In genomic region chr14:65949711-65950516, GRCh38 we compare ENCODE assay signal across 8 cellular contexts.
A peak's percentile ranks its signal among the peaks of the same experiment; 100 is the strongest.
DNase-seq lines count a peak whose midpoint lies in the region; ATAC-seq lines count a peak whose summit lies in the region.

No MANE protein-coding gene starts in this region.

- in situ Hi-C loops in ACHN (cut with HindIII; ENCODE audit: low pct_ligation_motif_present, low pct_unique_long_range_greater_than_20kb, low sequenced_read_pairs), result no loop called here

- no peaks in the 10 kb centered on the region for H3K9me3 Mint-ChIP-seq in activated CD8-positive, alpha-beta memory T cell treated with anti-CD3 and anti-CD28 coated beads, Interleukin-2, amount 10 ng/mL, durations not matched to agents 7 days and 5 days (ENCODE audit: low read depth)

- H3K4me1 ChIP-seq in right cardiac atrium (ENCODE audit: control insufficient read depth, insufficient read depth, low read length), result peaks cover 2% of the 10 kb centered on the region

- H3K27ac ChIP-seq in right cardiac atrium (ENCODE audit: low read length), result no peak overlapping the region

- peaks cover 39% of the 10 kb centered on the region for H3K4me1 Mint-ChIP-seq in activated CD8-positive, alpha-beta memory T cell treated with anti-CD3 and anti-CD28 coated beads, Interleukin-2, amount 10 ng/mL, durations not matched to agents 7 days and 5 days

- ATAC-seq in GM18870 (IDR thresholded peaks at IDR 0.05; ENCODE audit: unreplicated experiment) (peak; percentile 74), right cardiac atrium (peak; percentile 63 to 69)
- peak; percentile 87 for ATAC-seq in activated CD8-positive, alpha-beta memory T cell treated with anti-CD3 and anti-CD28 coated beads, Interleukin-2, amount 10 ng/mL, durations not matched to agents 7 days and 5 days

- intact Hi-C loops in right cardiac atrium (cut with DNase I), result loop anchor here in 2 of 4 donors (10.0 kb wide), 3 partner anchors 115 to 785 kb away; partner anchors contain the start of gene FUT8 (in 1 of the 2)

- peaks cover 13% of the 10 kb centered on the region for H3K36me3 Mint-ChIP-seq in activated CD8-positive, alpha-beta memory T cell treated with anti-CD3 and anti-CD28 coated beads, Interleukin-2, amount 10 ng/mL, durations not matched to agents 7 days and 5 days

- CTCF ChIA-PET in activated CD8-positive, alpha-beta memory T cell treated with anti-CD3 and anti-CD28 coated beads, Interleukin-2, amount 10 ng/mL, durations not matched to agents 7 days and 5 days (lab: Charles Lee), result interaction anchor here (0.5 to 5.1 kb wide), 10 partner anchors 9 to 1584 kb away, joined by 3 to 55 read pairs (median 4); no protein-coding TSS in a partner anchor

- WGBS in right cardiac atrium, result 48% methylated on average over 4 of the region's 4 CpGs

- H3K4me3 Mint-ChIP-seq in activated CD8-positive, alpha-beta memory T cell treated with anti-CD3 and anti-CD28 coated beads, Interleukin-2, amount 10 ng/mL, durations not matched to agents 7 days and 5 days, result no peak overlapping the region

- no peaks in the 10 kb centered on the region for H3K9me3 ChIP-seq in right cardiac atrium (ENCODE audit: control insufficient read depth, low read length)

- H3K27me3 Mint-ChIP-seq in activated CD8-positive, alpha-beta memory T cell treated with anti-CD3 and anti-CD28 coated beads, Interleukin-2, amount 10 ng/mL, durations not matched to agents 7 days and 5 days, result no peaks in the 10 kb centered on the region

- peak overlapping the region; percentile 92 for H3K27ac Mint-ChIP-seq in activated CD8-positive, alpha-beta memory T cell treated with anti-CD3 and anti-CD28 coated beads, Interleukin-2, amount 10 ng/mL, durations not matched to agents 7 days and 5 days

- no peaks in the 10 kb centered on the region for H3K27me3 ChIP-seq in right cardiac atrium (ENCODE audit: control insufficient read depth, insufficient read depth)

- no peak overlapping the region for H3K4me3 ChIP-seq in right cardiac atrium (ENCODE audit: low read length)

- peak; percentile 20 for DNase-seq in ACHN
- peak; percentile 66 for DNase-seq in LoVo (ENCODE audit: low spot score)
- peak; percentile 69 for DNase-seq in activated CD8-positive, alpha-beta memory T cell treated with anti-CD3 and anti-CD28 coated beads, Interleukin-2, amount 10 ng/mL, durations not matched to agents 7 days and 5 days
- DNase-seq in right cardiac atrium, result peak; percentile 36 to 76 (median 65)
- no peak for DNase-seq in NOMO-1 (lab: John Stamatoyannopoulos, UW; ENCODE audit: unreplicated experiment in 2 of 2)
- DNase-seq in AG08396 (ENCODE audit: low spot score), result no peak
- no peak for DNase-seq in NCI-H446 treated with DMSO at 0.1 percent for 48 hours (lab: John Stamatoyannopoulos, UW)

Comparison
In these comparisons a context has a peak if more than half of its experiments do, and no peak if none do; other contexts are left out.
1. DNase-seq: peak in ACHN (single experiment), LoVo (single experiment), activated CD8-positive, alpha-beta memory T cell treated with anti-CD3 and anti-CD28 coated beads, Interleukin-2, amount 10 ng/mL, durations not matched to agents 7 days and 5 days (single experiment) and right cardiac atrium (3 of 3); none in NOMO-1 (0 of 2), AG08396 (single experiment) and NCI-H446 treated with DMSO at 0.1 percent for 48 hours (single experiment).
2. Peak in every context shown above with its lines, with median percentiles within 50 percentile points of each other: ATAC-seq.